Comparison of ENCODE assay signal across 1 cellular context in genomic region chr20:25195014-25195961, GRCh38.
A peak's percentile ranks its signal among the peaks of the same experiment; 100 is the strongest.
TF ChIP-seq lines count a peak whose summit lies in the region.

ENTPD6 (plus strand) TSS chr20:25195712; CDS start chr20:25206537, 10,825 bp downstream.

TF ChIP-seq in HepG2, 621 proteins besides CTCF, POLR2A, EP300 and RAD21 (continued from another document and continues in another):
- TF ChIP-seq, protein P1, sequence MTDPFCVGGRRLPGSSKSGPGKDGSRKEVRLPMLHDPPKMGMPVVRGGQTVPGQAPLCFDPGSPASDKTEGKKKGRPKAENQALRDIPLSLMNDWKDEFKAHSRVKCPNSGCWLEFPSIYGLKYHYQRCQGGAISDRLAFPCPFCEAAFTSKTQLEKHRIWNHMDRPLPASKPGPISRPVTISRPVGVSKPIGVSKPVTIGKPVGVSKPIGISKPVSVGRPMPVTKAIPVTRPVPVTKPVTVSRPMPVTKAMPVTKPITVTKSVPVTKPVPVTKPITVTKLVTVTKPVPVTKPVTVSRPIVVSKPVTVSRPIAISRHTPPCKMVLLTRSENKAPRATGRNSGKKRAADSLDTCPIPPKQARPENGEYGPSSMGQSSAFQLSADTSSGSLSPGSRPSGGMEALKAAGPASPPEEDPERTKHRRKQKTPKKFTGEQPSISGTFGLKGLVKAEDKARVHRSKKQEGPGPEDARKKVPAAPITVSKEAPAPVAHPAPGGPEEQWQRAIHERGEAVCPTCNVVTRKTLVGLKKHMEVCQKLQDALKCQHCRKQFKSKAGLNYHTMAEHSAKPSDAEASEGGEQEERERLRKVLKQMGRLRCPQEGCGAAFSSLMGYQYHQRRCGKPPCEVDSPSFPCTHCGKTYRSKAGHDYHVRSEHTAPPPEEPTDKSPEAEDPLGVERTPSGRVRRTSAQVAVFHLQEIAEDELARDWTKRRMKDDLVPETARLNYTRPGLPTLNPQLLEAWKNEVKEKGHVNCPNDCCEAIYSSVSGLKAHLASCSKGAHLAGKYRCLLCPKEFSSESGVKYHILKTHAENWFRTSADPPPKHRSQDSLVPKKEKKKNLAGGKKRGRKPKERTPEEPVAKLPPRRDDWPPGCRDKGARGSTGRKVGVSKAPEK (CRISPR knock-in tag; IDR thresholded peaks at IDR 0.05; ENCODE audit: borderline replicate concordance): peak; percentile 90; the same call in 1 of the 2 replicates
- TF ChIP-seq ZBTB26 (CRISPR knock-in tag; IDR thresholded peaks at IDR 0.05; ENCODE audit: borderline replicate concordance): peak; percentile 29; the same call in 1 of the 2 replicates
- peak; percentile 92 for TF ChIP-seq ZNF761 (CRISPR knock-in tag; conservative IDR thresholded peaks at IDR 0.05)
- no peak for TF ChIP-seq CENPT (CRISPR knock-in tag; IDR thresholded peaks at IDR 0.05; ENCODE audit: low read depth)
- TF ChIP-seq JUNB (CRISPR knock-in tag; IDR thresholded peaks at IDR 0.05; ENCODE audit: borderline replicate concordance): no peak
- no peak for TF ChIP-seq ZNF292 (CRISPR knock-in tag; IDR thresholded peaks at IDR 0.05; ENCODE audit: borderline replicate concordance, low read depth)
- peak; percentile 81; the same call in 1 of the 2 replicates for TF ChIP-seq ZZZ3 (CRISPR knock-in tag; IDR thresholded peaks at IDR 0.05; ENCODE audit: borderline replicate concordance)
- TF ChIP-seq ZFP90 (CRISPR knock-in tag; IDR thresholded peaks at IDR 0.05; ENCODE audit: borderline replicate concordance): no peak; the same call in 1 of the 2 replicates
- peak; percentile 80; the same call in 1 of the 2 replicates for TF ChIP-seq AHR (CRISPR knock-in tag; IDR thresholded peaks at IDR 0.05)
- peak; percentile 74; the same call in 1 of the 2 replicates for TF ChIP-seq KMT2B (CRISPR knock-in tag; IDR thresholded peaks at IDR 0.05)
- TF ChIP-seq ZNF317 (CRISPR knock-in tag; IDR thresholded peaks at IDR 0.05): 0 out of 2 replicates have a peak, but pooled peaks have one; percentile 30
- peak; percentile 95 for TF ChIP-seq ARNTL (CRISPR knock-in tag; IDR thresholded peaks at IDR 0.05)
- no peak for TF ChIP-seq GTF3A (CRISPR knock-in tag; conservative IDR thresholded peaks at IDR 0.05)
- peak; percentile 94 for TF ChIP-seq ZNF605 (CRISPR knock-in tag; IDR thresholded peaks at IDR 0.05)
- TF ChIP-seq ZSCAN29 (CRISPR knock-in tag; conservative IDR thresholded peaks at IDR 0.05): peak; percentile 92
- TF ChIP-seq, protein P2, sequence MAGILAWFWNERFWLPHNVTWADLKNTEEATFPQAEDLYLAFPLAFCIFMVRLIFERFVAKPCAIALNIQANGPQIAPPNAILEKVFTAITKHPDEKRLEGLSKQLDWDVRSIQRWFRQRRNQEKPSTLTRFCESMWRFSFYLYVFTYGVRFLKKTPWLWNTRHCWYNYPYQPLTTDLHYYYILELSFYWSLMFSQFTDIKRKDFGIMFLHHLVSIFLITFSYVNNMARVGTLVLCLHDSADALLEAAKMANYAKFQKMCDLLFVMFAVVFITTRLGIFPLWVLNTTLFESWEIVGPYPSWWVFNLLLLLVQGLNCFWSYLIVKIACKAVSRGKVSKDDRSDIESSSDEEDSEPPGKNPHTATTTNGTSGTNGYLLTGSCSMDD (CRISPR knock-in tag; IDR thresholded peaks at IDR 0.05): no peak
- TF ChIP-seq STAT6 (CRISPR knock-in tag; IDR thresholded peaks at IDR 0.05; ENCODE audit: borderline replicate concordance): no peak; the same call in 1 of the 2 replicates
- TF ChIP-seq, protein P3, sequence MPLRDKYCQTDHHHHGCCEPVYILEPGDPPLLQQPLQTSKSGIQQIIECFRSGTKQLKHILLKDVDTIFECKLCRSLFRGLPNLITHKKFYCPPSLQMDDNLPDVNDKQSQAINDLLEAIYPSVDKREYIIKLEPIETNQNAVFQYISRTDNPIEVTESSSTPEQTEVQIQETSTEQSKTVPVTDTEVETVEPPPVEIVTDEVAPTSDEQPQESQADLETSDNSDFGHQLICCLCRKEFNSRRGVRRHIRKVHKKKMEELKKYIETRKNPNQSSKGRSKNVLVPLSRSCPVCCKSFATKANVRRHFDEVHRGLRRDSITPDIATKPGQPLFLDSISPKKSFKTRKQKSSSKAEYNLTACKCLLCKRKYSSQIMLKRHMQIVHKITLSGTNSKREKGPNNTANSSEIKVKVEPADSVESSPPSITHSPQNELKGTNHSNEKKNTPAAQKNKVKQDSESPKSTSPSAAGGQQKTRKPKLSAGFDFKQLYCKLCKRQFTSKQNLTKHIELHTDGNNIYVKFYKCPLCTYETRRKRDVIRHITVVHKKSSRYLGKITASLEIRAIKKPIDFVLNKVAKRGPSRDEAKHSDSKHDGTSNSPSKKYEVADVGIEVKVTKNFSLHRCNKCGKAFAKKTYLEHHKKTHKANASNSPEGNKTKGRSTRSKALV (CRISPR knock-in tag; IDR thresholded peaks at IDR 0.05): no peak
- no peak for TF ChIP-seq HMGA1 (CRISPR knock-in tag; conservative IDR thresholded peaks at IDR 0.05)
- TF ChIP-seq, protein P4, sequence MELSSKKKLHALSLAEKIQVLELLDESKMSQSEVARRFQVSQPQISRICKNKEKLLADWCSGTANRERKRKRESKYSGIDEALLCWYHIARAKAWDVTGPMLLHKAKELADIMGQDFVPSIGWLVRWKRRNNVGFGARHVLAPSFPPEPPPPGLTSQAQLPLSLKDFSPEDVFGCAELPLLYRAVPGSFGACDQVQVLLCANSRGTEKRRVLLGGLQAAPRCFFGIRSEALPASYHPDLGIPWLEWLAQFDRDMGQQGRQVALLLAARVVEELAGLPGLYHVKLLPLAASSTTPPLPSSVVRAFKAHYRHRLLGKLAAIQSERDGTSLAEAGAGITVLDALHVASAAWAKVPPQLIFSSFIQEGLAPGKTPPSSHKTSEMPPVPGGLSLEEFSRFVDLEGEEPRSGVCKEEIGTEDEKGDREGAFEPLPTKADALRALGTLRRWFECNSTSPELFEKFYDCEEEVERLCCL (CRISPR knock-in tag; IDR thresholded peaks at IDR 0.05; ENCODE audit: borderline replicate concordance): 0 out of 2 replicates have a peak, but pooled peaks have one; percentile 31
- no peak; the same call in 1 of the 2 replicates for TF ChIP-seq SOX13 (IDR thresholded peaks at IDR 0.05)
- TF ChIP-seq SOX13 (CRISPR knock-in tag; conservative IDR thresholded peaks at IDR 0.05 in 1 of 2, IDR thresholded peaks at IDR 0.05 in 1 of 2): no peak; a peak in 1 of 4 replicates
- no peak for TF ChIP-seq ARNT (IDR thresholded peaks at IDR 0.05)
- TF ChIP-seq NFIB (CRISPR knock-in tag; IDR thresholded peaks at IDR 0.05; ENCODE audit: borderline replicate concordance): 0 out of 2 replicates have a peak, but pooled peaks have one; percentile 76
- no peak for TF ChIP-seq KDM6A (CRISPR knock-in tag; IDR thresholded peaks at IDR 0.05; ENCODE audit: low read depth)
- TF ChIP-seq ZNF503 (CRISPR knock-in tag; IDR thresholded peaks at IDR 0.05): no peak
- no peak; the same call in 1 of the 2 replicates for TF ChIP-seq MIER2 (CRISPR knock-in tag; IDR thresholded peaks at IDR 0.05)
- 0 out of 2 replicates have a peak, but pooled peaks have one; percentile 41 for TF ChIP-seq JUN (CRISPR knock-in tag; IDR thresholded peaks at IDR 0.05)
- TF ChIP-seq ZNF451 (CRISPR knock-in tag; IDR thresholded peaks at IDR 0.05): no peak
- peak; percentile 84 for TF ChIP-seq THAP11 (CRISPR knock-in tag; IDR thresholded peaks at IDR 0.05)
- peak; percentile 51; the same call in 1 of the 2 replicates for TF ChIP-seq ZBTB42 (CRISPR knock-in tag; IDR thresholded peaks at IDR 0.05)
- no peak; the same call in 1 of the 2 replicates for TF ChIP-seq SP2 (CRISPR knock-in tag; IDR thresholded peaks at IDR 0.05)
- TF ChIP-seq ZBTB7B (CRISPR knock-in tag; IDR thresholded peaks at IDR 0.05): peak; percentile 50; the same call in 1 of the 2 replicates
- TF ChIP-seq TGIF2 (CRISPR knock-in tag; IDR thresholded peaks at IDR 0.05): peak; percentile 82; the same call in 1 of the 2 replicates
- TF ChIP-seq JUND (CRISPR knock-in tag; IDR thresholded peaks at IDR 0.05): no peak; the same call in none of the 2 replicates
- TF ChIP-seq ZNF772 (CRISPR knock-in tag; IDR thresholded peaks at IDR 0.05): peak; percentile 74; the same call in 1 of the 2 replicates
- TF ChIP-seq ZNF512 (CRISPR knock-in tag; IDR thresholded peaks at IDR 0.05): 0 out of 2 replicates have a peak, but pooled peaks have one; percentile 40
- no peak; the same call in none of the 2 replicates for TF ChIP-seq ZNF350 (CRISPR knock-in tag; IDR thresholded peaks at IDR 0.05; ENCODE audit: borderline replicate concordance, low read depth)
- no peak; the same call in 1 of the 2 replicates for TF ChIP-seq ZXDC (CRISPR knock-in tag; IDR thresholded peaks at IDR 0.05)
- peak; percentile 85; the same call in 1 of the 2 replicates for TF ChIP-seq ZNF124 (CRISPR knock-in tag; IDR thresholded peaks at IDR 0.05)
- peak; percentile 59; the same call in 1 of the 2 replicates for TF ChIP-seq ZNF709 (CRISPR knock-in tag; IDR thresholded peaks at IDR 0.05)
- TF ChIP-seq SRF (IDR thresholded peaks at IDR 0.05; ENCODE audit: low read depth, low read length): no peak
- peak; percentile 82 for TF ChIP-seq MNT (IDR thresholded peaks at IDR 0.05)
